In the genomic region with DNA sequence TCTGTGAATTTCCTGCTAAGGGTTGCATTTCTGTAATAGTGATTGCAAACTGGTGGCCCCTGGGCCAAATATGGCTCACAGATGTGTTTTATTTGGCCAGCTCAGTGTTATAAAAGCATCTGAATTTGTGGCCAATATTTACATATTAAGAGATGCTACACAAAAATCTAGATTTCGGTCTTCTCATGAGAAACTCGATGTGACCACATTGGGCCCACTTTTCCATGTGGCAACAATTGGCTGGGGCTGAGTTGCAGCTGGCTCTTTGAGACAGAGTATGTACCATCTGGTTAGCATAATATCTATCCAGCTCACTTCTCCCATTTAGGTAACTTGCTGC, we compare ENCODE assay signal across 32 cellular contexts.
DNase-seq lines count a peak whose midpoint lies in the region; ATAC-seq and TF ChIP-seq lines count a peak whose summit lies in the region.
"Had no signal": no experiment of that assay in that cellular context is flagged by ENCODE, and none has a peak within 500 bp of the region (broad histone marks: within the 10 kb centered on the region; RNA-seq: fewer than 3 reads in every experiment).

No MANE protein-coding gene starts in this region.

- H3K4me3 ChIP-seq in SK-N-SH (ENCODE audit: low read depth in 2 of 2, low read length in 1 of 2): no peak overlapping the region
- H3K4me3 ChIP-seq in SK-N-MC: no peak overlapping the region
- no peak overlapping the region for H3K4me3 ChIP-seq in foreskin fibroblast (ENCODE audit: low read depth in 1 of 2, low read length in 2 of 2)
- no peak overlapping the region for H3K4me3 ChIP-seq in vagina
- H3K4me3 ChIP-seq: upper lobe of right lung had no signal

- no peak overlapping the region for H3K4me2 ChIP-seq in SK-N-SH

- H3K9me3 ChIP-seq in SK-N-SH (no peaks in the 10 kb centered on the region), SK-N-MC (ENCODE audit: low read depth, low read length) (no peaks in the 10 kb centered on the region), vagina (no peaks in the 10 kb centered on the region)
- H3K9me3 ChIP-seq: BE2C, upper lobe of right lung had no signal

- H3K36me3 Mint-ChIP-seq in stimulated activated naive B cell treated with anti-CD40 and anti-IgM and Interleukin-4, amounts not matched to agents 10 μg/mL and 1 μg/mL and 100 μg/mL, for 72 hours: no peaks in the 10 kb centered on the region
- H3K36me3 Mint-ChIP-seq: brain, memory B cell, naive B cell had no signal

- DNase-seq in SK-N-SH (no peak), SK-N-MC (ENCODE audit: low read depth, low spot score) (no peak), foreskin fibroblast (peak; percentile 55 to 85), vagina (ENCODE audit: extremely low spot score in 2 of 2) (no peak), hypothalamus (lab: John Stamatoyannopoulos, UW) (no peak)
- DNase-seq in stimulated activated naive B cell treated with anti-CD40 and anti-IgM and Interleukin-4, amounts not matched to agents 10 μg/mL and 1 μg/mL and 100 μg/mL, for 72 hours: no peak
- DNase-seq: activated CD4-positive, alpha-beta T cell treated with anti-CD3 and anti-CD28 coated beads for 1 hour; activated CD8-positive, alpha-beta T cell treated with anti-CD3 and anti-CD28 coated beads, Interleukin-2, amount 10 ng/mL, durations not matched to agents 7 days and 5 days; activated gamma-delta T cell treated with Interleukin-2 at 50 U/mL for 16 hours; activated naive CD8-positive, alpha-beta T cell treated with anti-CD3 and anti-CD28 coated beads, Interleukin-2, amount 50 U/mL, for 24 hours; activated T-cell treated with anti-CD3 and anti-CD28 coated beads for 4 hours; BE2C; DMS79; effector CD4-positive, alpha-beta T cell; erythroblast; glutamatergic neuron; HCEC 1CT; kidney glomerular epithelial cell; naive B cell; NCI-H187; NCI-H748 treated with DMSO at 0.1 percent for 48 hours; nucleus accumbens; OCI-M1; SHP77 treated with DMSO at 0.1 percent for 48 hours; small intestine; stimulated activated CD4-positive, alpha-beta T cell treated with anti-CD3 and anti-CD28 coated beads, Interleukin-1b, Interleukin-23, amount 100 ng/mL, for 48 hours; upper lobe of right lung had no signal

- peaks cover 9% of the 10 kb centered on the region in 2 donors for H3K27me3 Mint-ChIP-seq in stimulated activated naive B cell treated with anti-CD40 and anti-IgM and Interleukin-4, amounts not matched to agents 10 μg/mL and 1 μg/mL and 100 μg/mL, for 72 hours
- H3K27me3 Mint-ChIP-seq: brain had no signal

- no peak overlapping the region for H2AFZ ChIP-seq in SK-N-SH (ENCODE audit: low read depth)

- no peaks in the 10 kb centered on the region for H3K36me3 ChIP-seq in SK-N-SH (replicated peaks in 1 of 2; ENCODE audit: control insufficient read depth in 1 of 2, insufficient read depth in 2 of 2, low read length in 1 of 2)
- H3K36me3 ChIP-seq in SK-N-MC (ENCODE audit: insufficient read depth, low read length): no peaks in the 10 kb centered on the region
- H3K36me3 ChIP-seq in vagina: no peaks in the 10 kb centered on the region
- H3K36me3 ChIP-seq: BE2C, upper lobe of right lung had no signal

- POLR2A ChIA-PET in SK-N-SH (lab: Yijun Ruan, JAX): no interaction called here

- H3K27ac ChIP-seq in SK-N-SH (ENCODE audit: low read depth in 2 of 2, low read length in 1 of 2) (peak overlapping the region in 1 of 2 experiments; percentile 68; a peak in 2 of 4 replicates), SK-N-MC (peak overlapping the region; percentile 16; the same call in 1 of the 2 replicates), vagina (peak overlapping the region; percentile 11)
- H3K27ac ChIP-seq: upper lobe of right lung had no signal

- CTCF ChIA-PET in SK-N-SH (lab: Yijun Ruan, JAX): interaction anchor here (1.6 kb wide), 1 partner anchor 14 kb away, joined by 3 read pairs; no protein-coding TSS in a partner anchor

- H3K27ac Mint-ChIP-seq in stimulated activated naive B cell treated with anti-CD40 and anti-IgM and Interleukin-4, amounts not matched to agents 10 μg/mL and 1 μg/mL and 100 μg/mL, for 72 hours: no peak overlapping the region
- H3K27ac Mint-ChIP-seq: activated CD8-positive, alpha-beta T cell treated with anti-CD3 and anti-CD28 coated beads, Interleukin-2, amount 10 ng/mL, durations not matched to agents 7 days and 5 days; activated naive CD8-positive, alpha-beta T cell treated with anti-CD3 and anti-CD28 coated beads, Interleukin-2, amount 50 U/mL, for 24 hours; memory B cell; naive B cell; T-helper 1 cell treated with Interleukin-12 subunit alpha and Interleukin-12 subunit beta and Interleukin-4 antibody, amounts not matched to agents 30 μg/mL and 1 μg/mL, for 36 hours had no signal

- H3K9ac ChIP-seq in SK-N-SH (no peak overlapping the region), SK-N-MC (ENCODE audit: insufficient read length) (no peak overlapping the region)

- no peaks in the 10 kb centered on the region for H4K20me1 ChIP-seq in SK-N-SH (ENCODE audit: insufficient read depth)

- TF ChIP-seq CTCF in SK-N-SH (IDR thresholded peaks at IDR 0.05): no peak
- TF ChIP-seq CTCF in foreskin fibroblast (IDR thresholded peaks at IDR 0.05; ENCODE audit: low read depth, low read length): no peak
- TF ChIP-seq CTCF in vagina (IDR thresholded peaks at IDR 0.05): no peak

- H3K9me2 ChIP-seq in SK-N-SH: no peaks in the 10 kb centered on the region

- H3K4me1 Mint-ChIP-seq in stimulated activated naive B cell treated with anti-CD40 and anti-IgM and Interleukin-4, amounts not matched to agents 10 μg/mL and 1 μg/mL and 100 μg/mL, for 72 hours: peaks cover 0 to 7% of the 10 kb centered on the region in 2 donors
- H3K4me1 Mint-ChIP-seq: activated naive CD8-positive, alpha-beta T cell treated with anti-CD3 and anti-CD28 coated beads, Interleukin-2, amount 50 U/mL, for 24 hours had no signal

- intact Hi-C loops in vagina (cut with DNase I): no loop called here

- no peaks in the 10 kb centered on the region for H3K79me2 ChIP-seq in SK-N-SH (ENCODE audit: insufficient read depth)

- H3K4me1 ChIP-seq in SK-N-SH (ENCODE audit: control insufficient read depth in 1 of 2, insufficient read depth in 2 of 2, low read depth in 1 of 2, low read length in 1 of 2): peaks cover 0 to 2% of the 10 kb centered on the region in 2 experiments; a peak in 3 of 4 replicates
- H3K4me1 ChIP-seq in vagina: peaks cover 12% of the 10 kb centered on the region
- H3K4me1 ChIP-seq: BE2C, upper lobe of right lung had no signal

- no peak; a peak in 1 of 4 replicates for TF ChIP-seq EP300 in SK-N-SH (IDR thresholded peaks at IDR 0.05; ENCODE audit: borderline replicate concordance in 1 of 2, low read depth in 1 of 2, low read length in 1 of 2)

- no peaks in the 10 kb centered on the region for H3F3A ChIP-seq in SK-N-SH (replicated peaks; ENCODE audit: insufficient read depth)

- H3K27me3 ChIP-seq in SK-N-SH (ENCODE audit: insufficient read depth) (no peaks in the 10 kb centered on the region), vagina (no peaks in the 10 kb centered on the region)
- H3K27me3 ChIP-seq: BE2C, upper lobe of right lung had no signal

- peaks cover 3% of the 10 kb centered on the region in 2 donors for H3K9me3 Mint-ChIP-seq in stimulated activated naive B cell treated with anti-CD40 and anti-IgM and Interleukin-4, amounts not matched to agents 10 μg/mL and 1 μg/mL and 100 μg/mL, for 72 hours
- H3K9me3 Mint-ChIP-seq: activated naive CD8-positive, alpha-beta T cell treated with anti-CD3 and anti-CD28 coated beads, Interleukin-2, amount 50 U/mL, for 24 hours; T-helper 1 cell treated with Interleukin-12 subunit alpha and Interleukin-12 subunit beta and Interleukin-4 antibody, amounts not matched to agents 30 μg/mL and 1 μg/mL, for 36 hours had no signal

- TF ChIP-seq POLR2A in vagina (IDR thresholded peaks at IDR 0.05): no peak

- ATAC-seq in SK-N-SH treated with all-trans-retinoic acid at 6 μM for 48 hours (no peak; the same call in 2 of the 3 replicates), GM18870 (IDR thresholded peaks at IDR 0.05; ENCODE audit: unreplicated experiment) (no peak)
- ATAC-seq in stimulated activated naive B cell treated with anti-CD40 and anti-IgM and Interleukin-4, amounts not matched to agents 10 μg/mL and 1 μg/mL and 100 μg/mL, for 72 hours (replicated peaks): no peak
- ATAC-seq: activated CD8-positive, alpha-beta T cell treated with anti-CD3 and anti-CD28 coated beads, Interleukin-2, amount 10 ng/mL, durations not matched to agents 7 days and 5 days; activated naive CD8-positive, alpha-beta T cell treated with anti-CD3 and anti-CD28 coated beads, Interleukin-2, amount 50 U/mL, for 24 hours; upper lobe of right lung had no signal

- H3K4me3 Mint-ChIP-seq in stimulated activated naive B cell treated with anti-CD40 and anti-IgM and Interleukin-4, amounts not matched to agents 10 μg/mL and 1 μg/mL and 100 μg/mL, for 72 hours: no peak overlapping the region
- H3K4me3 Mint-ChIP-seq: activated CD8-positive, alpha-beta T cell treated with anti-CD3 and anti-CD28 coated beads, Interleukin-2, amount 10 ng/mL, durations not matched to agents 7 days and 5 days; activated naive CD8-positive, alpha-beta T cell treated with anti-CD3 and anti-CD28 coated beads, Interleukin-2, amount 50 U/mL, for 24 hours; brain; memory B cell; naive B cell; T-helper 1 cell treated with Interleukin-12 subunit alpha and Interleukin-12 subunit beta and Interleukin-4 antibody, amounts not matched to agents 30 μg/mL and 1 μg/mL, for 36 hours had no signal

- no peak for TF ChIP-seq RAD21 in SK-N-SH (IDR thresholded peaks at IDR 0.05; ENCODE audit: low read length)

- 31% methylated on average over 2 of the region's 2 CpGs for WGBS in SK-N-SH (ENCODE audit: low lambda C conversion rate)

TF ChIP-seq in SK-N-SH treated with all-trans-retinoic acid at 6 μM for 48 hours, 23 proteins besides CTCF, POLR2A, EP300 and RAD21 (continues in another document):
- TF ChIP-seq TCF4 (CRISPR knock-in tag; IDR thresholded peaks at IDR 0.05; ENCODE audit: borderline replicate concordance): peak; percentile 34; the same call in 1 of the 2 replicates

TF ChIP-seq in SK-N-SH, 30 proteins besides CTCF, POLR2A, EP300 and RAD21 (continues in another document):
- TF ChIP-seq GABPA (IDR thresholded peaks at IDR 0.05; ENCODE audit: low read depth) (no peak), ELF1 (IDR thresholded peaks at IDR 0.05) (no peak), SIN3A (IDR thresholded peaks at IDR 0.05; ENCODE audit: borderline replicate concordance, low read depth, low read length) (no peak), FOSL2 (IDR thresholded peaks at IDR 0.05; ENCODE audit: borderline replicate concordance, low read depth) (no peak), TAF1 (IDR thresholded peaks at IDR 0.05; ENCODE audit: borderline replicate concordance, low read depth, low read length) (no peak), JUND (IDR thresholded peaks at IDR 0.05) (no peak), NFIC (IDR thresholded peaks at IDR 0.05; ENCODE audit: borderline replicate concordance) (no peak)

Comparison
In these comparisons a context has a peak if more than half of its experiments do, and no peak if none do; other contexts are left out.
1. DNase-seq: peak in foreskin fibroblast (2 of 2); none in SK-N-SH (single experiment), SK-N-MC (single experiment), vagina (0 of 2), stimulated activated naive B cell treated with anti-CD40 and anti-IgM and Interleukin-4, amounts not matched to agents 10 μg/mL and 1 μg/mL and 100 μg/mL, for 72 hours (single experiment) and hypothalamus (0 of 51).